8 cellular contexts compared by ENCODE assay signal in the genomic region with DNA sequence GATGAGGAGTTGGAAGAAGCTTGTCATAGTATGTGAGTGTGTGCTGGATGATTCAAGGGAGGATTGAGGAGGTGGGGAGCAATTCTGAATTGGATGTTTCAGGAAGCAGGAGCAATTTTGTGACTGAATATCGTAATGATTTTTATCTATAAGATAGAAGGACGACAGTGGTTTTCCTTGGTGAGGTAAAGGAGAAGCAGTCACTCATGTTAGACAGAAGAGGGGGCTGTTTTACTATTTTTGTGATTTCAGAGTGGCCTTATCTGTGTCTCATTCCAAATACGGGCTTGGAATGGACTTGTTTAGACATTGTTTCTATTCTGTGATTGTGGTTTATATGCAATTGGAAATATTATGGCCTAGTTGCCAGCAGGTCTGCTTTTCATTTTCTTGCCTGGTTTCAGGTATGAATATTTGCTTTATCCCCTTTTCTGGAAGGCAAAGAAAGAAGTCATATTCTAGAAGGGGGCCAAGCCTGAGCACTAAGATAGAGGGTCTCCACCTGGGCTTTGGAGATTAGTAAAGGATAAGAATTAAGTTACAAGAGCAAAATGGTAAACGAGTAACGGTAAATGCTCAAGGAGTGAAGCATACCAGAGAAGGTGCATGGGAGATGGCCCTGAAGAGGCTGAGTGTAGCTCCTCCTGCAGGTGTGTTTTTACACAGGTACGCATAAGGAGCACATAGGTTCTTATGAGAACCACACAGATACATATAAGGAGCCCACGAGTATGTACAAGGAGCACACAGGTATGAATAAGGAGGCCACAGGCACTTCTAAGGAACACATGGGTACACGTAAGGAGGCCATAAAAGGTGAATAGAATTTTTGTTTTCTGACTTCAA.
DNase-seq lines count a peak whose midpoint lies in the region; ATAC-seq and TF ChIP-seq lines count a peak whose summit lies in the region.

No MANE protein-coding gene starts in this region.

- peak; percentile 33 for DNase-seq in AG08396 (ENCODE audit: low spot score)
- DNase-seq in NCI-H2171 treated with DMSO at 0.1 percent for 48 hours (lab: John Stamatoyannopoulos, UW): peak; percentile 60
- DNase-seq in amniotic stem cell (lab: John Stamatoyannopoulos, UW): peak; percentile 19
- no peak for DNase-seq in lower lobe of right lung
- DNase-seq in NCI-H128 (lab: John Stamatoyannopoulos, UW; ENCODE audit: unreplicated experiment): no peak

- TF ChIP-seq CTCF in lower lobe of right lung (IDR thresholded peaks at IDR 0.05): peak; percentile 38

- no peak overlapping the region for H3K4me3 ChIP-seq in lower lobe of right lung

- no peaks in the 10 kb centered on the region for H3K4me1 ChIP-seq in lower lobe of right lung

- intact Hi-C loops in lower lobe of right lung (cut with DNase I): no loop called here

- H3K27ac ChIP-seq in lower lobe of right lung: no peak overlapping the region

- ATAC-seq in GM18858 (IDR thresholded peaks at IDR 0.05; ENCODE audit: unreplicated experiment) (peak; percentile 44), lower lobe of right lung (peak in 1 of 2 donors; percentile 55), HG02840 (IDR thresholded peaks at IDR 0.05; ENCODE audit: low FRiP score, unreplicated experiment) (no peak), HG03175 (IDR thresholded peaks at IDR 0.05; ENCODE audit: unreplicated experiment) (no peak)

- no peaks in the 10 kb centered on the region for H3K36me3 ChIP-seq in lower lobe of right lung

- no peaks in the 10 kb centered on the region for H3K27me3 ChIP-seq in lower lobe of right lung (ENCODE audit: low read depth)

- H3K9me3 ChIP-seq in lower lobe of right lung: no peaks in the 10 kb centered on the region

Comparison
In these comparisons a context has a peak if more than half of its experiments do, and no peak if none do; other contexts are left out.
1. DNase-seq: peak in AG08396 (single experiment), NCI-H2171 treated with DMSO at 0.1 percent for 48 hours (single experiment) and amniotic stem cell (single experiment); none in lower lobe of right lung (single experiment) and NCI-H128 (single experiment).